Comparison of ENCODE assay signal across 11 cellular contexts in genomic region chr3:190886945-190887344, GRCh38. TPM values are rescaled to one million over a fixed set of nuclear protein-coding genes. Genes with fewer than 3 reads are reported as not detected.
DNase-seq lines count a peak whose midpoint lies in the region; ATAC-seq and TF ChIP-seq lines count a peak whose summit lies in the region.
"Had no signal": no experiment of that assay in that cellular context is flagged by ENCODE, and none has a peak within 500 bp of the region (broad histone marks: within the 10 kb centered on the region; RNA-seq: fewer than 3 reads in every experiment).

No MANE protein-coding gene starts in this region.

- H3K36me3 ChIP-seq in transverse colon (no peaks in the 10 kb centered on the region), uterus (no peaks in the 10 kb centered on the region)
- H3K36me3 ChIP-seq: neural progenitor cell had no signal

- TF ChIP-seq POLR2A in transverse colon (IDR thresholded peaks at IDR 0.05), result no peak
- TF ChIP-seq POLR2A in uterus (IDR thresholded peaks at IDR 0.05), result no peak

- H3K4me3 ChIP-seq in HL-60 (replicated peaks; ENCODE audit: insufficient read depth, low read length) (no peak overlapping the region), fibroblast of pulmonary artery (replicated peaks; ENCODE audit: low read depth, low read length) (no peak overlapping the region), transverse colon (no peak overlapping the region), uterus (no peak overlapping the region)
- H3K4me3 ChIP-seq: neural progenitor cell had no signal

- intact Hi-C loops in transverse colon (cut with DNase I; ENCODE audit: low total_unique reads) (no loop called here), uterus (cut with DNase I; ENCODE audit: low total_unique reads) (no loop called here)

- WGBS in transverse colon (ENCODE audit: low coverage in 1 of 2), 2 donors, result 64 to 77% methylated on average over 5 of the region's 5 CpGs

- H3K9me3 ChIP-seq in transverse colon (no peaks in the 10 kb centered on the region), uterus (no peaks in the 10 kb centered on the region)

- ATAC-seq in GM18909 (IDR thresholded peaks at IDR 0.05; ENCODE audit: poor library complexity, unreplicated experiment), result peak; percentile 93
- peak; percentile 71 for ATAC-seq in HG02642 (IDR thresholded peaks at IDR 0.05; ENCODE audit: poor library complexity, unreplicated experiment)

- H3K4me1 ChIP-seq in transverse colon, result no peaks in the 10 kb centered on the region
- H3K4me1 ChIP-seq in uterus, result no peaks in the 10 kb centered on the region
- H3K4me1 ChIP-seq: neural progenitor cell had no signal

- no peak for TF ChIP-seq CTCF in HL-60 (IDR thresholded peaks at IDR 0.05; ENCODE audit: insufficient read depth, low read length)
- TF ChIP-seq CTCF in fibroblast of pulmonary artery (IDR thresholded peaks at IDR 0.05; ENCODE audit: low read length, missing control alignments), result no peak
- TF ChIP-seq CTCF in transverse colon (IDR thresholded peaks at IDR 0.05), result no peak
- TF ChIP-seq CTCF in uterus (IDR thresholded peaks at IDR 0.05), result no peak

- peak overlapping the region; percentile 43 for H3K27ac ChIP-seq in HL-60 (replicated peaks)
- no peak overlapping the region for H3K27ac ChIP-seq in transverse colon
- H3K27ac ChIP-seq in uterus, result no peak overlapping the region
- H3K27ac ChIP-seq: neural progenitor cell had no signal

- DNase-seq in HL-60 (ENCODE audit: low read depth in 1 of 2, low spot score in 1 of 2) (peak; percentile 49 to 73), fibroblast of pulmonary artery (ENCODE audit: low read depth) (peak; percentile 3), transverse colon (no peak), NCI-H2081 (lab: John Stamatoyannopoulos, UW) (no peak), uterus (no peak), cortex of kidney (lab: John Stamatoyannopoulos, UW) (no peak)
- DNase-seq: activated CD8-positive, alpha-beta memory T cell treated with anti-CD3 and anti-CD28 coated beads, Interleukin-2, amount 50 U/mL, for 4 hours; SW 1271 had no signal

- no peak for TF ChIP-seq EP300 in transverse colon (IDR thresholded peaks at IDR 0.05; ENCODE audit: low read depth)

- H3K27me3 ChIP-seq in HL-60 (ENCODE audit: insufficient read depth, poor library complexity, severe bottlenecking), result no peaks in the 10 kb centered on the region
- no peaks in the 10 kb centered on the region for H3K27me3 ChIP-seq in transverse colon
- H3K27me3 ChIP-seq in uterus, result no peaks in the 10 kb centered on the region
- H3K27me3 ChIP-seq: neural progenitor cell had no signal

- in situ Hi-C loops in transverse colon (cut with MboI; ENCODE audit: low pct_ligation_motif_present in 1 of 4, low pct_unique_long_range_greater_than_20kb in 1 of 4, low sequenced_read_pairs in 3 of 4), result no loop called here

RNA-seq across cellular contexts. Expression of gene GMNC, which starts 24.5 kb away (rescaled TPM):
- not detected for total RNA-seq in transverse colon
- total RNA-seq in uterus, result 1 to 10 TPM in 1 of 4 donors, under 1 TPM in 2, not detected in 1; 0.64 to 2.6 (median 0.88) TPM

Comparison
In these comparisons a context has a peak if more than half of its experiments do, and no peak if none do; other contexts are left out.
1. DNase-seq: peak in HL-60 (2 of 2) and fibroblast of pulmonary artery (single experiment); none in transverse colon (single experiment), NCI-H2081 (0 of 2), uterus (0 of 2) and cortex of kidney (single experiment).